In genomic region chr4:10974371-10974770, GRCh38 we compare ENCODE assay signal across 21 cellular contexts.
"Had no signal": no experiment of that assay in that cellular context is flagged by ENCODE, and none has a peak within 500 bp of the region (broad histone marks: within the 10 kb centered on the region; RNA-seq: fewer than 3 reads in every experiment).

No MANE protein-coding gene starts in this region.

- DNase-seq: activated CD4-positive, alpha-beta memory T cell treated with anti-CD3 and anti-CD28 coated beads, Interleukin-2, amount 10 ng/mL, durations not matched to agents 7 days and 5 days; activated CD4-positive, alpha-beta T cell treated with anti-CD3 and anti-CD28 coated beads, Interleukin-2, amount 10 ng/mL, durations not matched to agents 24 days and 14 days; activated T-cell treated with anti-CD3 and anti-CD28 coated beads for 4 hours; colonic mucosa; dorsolateral prefrontal cortex; effector memory CD8-positive, alpha-beta T cell; heart left ventricle; islet precursor cell; left colon; mesendoderm; mucosa of descending colon; naive thymus-derived CD4-positive, alpha-beta T cell; retina; spleen; stimulated activated CD4-positive, alpha-beta T cell treated with anti-CD3 and anti-CD28 coated beads, Interleukin-4, amount 100 ng/mL, for 1 hour; tibial artery had no signal

- H3K36me3 Mint-ChIP-seq: activated naive CD4-positive, alpha-beta T cell treated with anti-CD3 and anti-CD28 coated beads, Interleukin-2, amount 50 U/mL, for 72 hours; naive thymus-derived CD4-positive, alpha-beta T cell had no signal

- H3K27me3 Mint-ChIP-seq: activated CD4-positive, alpha-beta memory T cell treated with anti-CD3 and anti-CD28 coated beads, Interleukin-2, amount 10 ng/mL, durations not matched to agents 7 days and 5 days; activated CD4-positive, alpha-beta T cell treated with anti-CD3 and anti-CD28 coated beads, Interleukin-2, amount 10 ng/mL, durations not matched to agents 24 days and 14 days; effector memory CD8-positive, alpha-beta T cell had no signal

- H3K4me3 Mint-ChIP-seq: activated CD4-positive, alpha-beta memory T cell treated with anti-CD3 and anti-CD28 coated beads, Interleukin-2, amount 10 ng/mL, durations not matched to agents 7 days and 5 days; activated CD4-positive, alpha-beta T cell treated with anti-CD3 and anti-CD28 coated beads, Interleukin-2, amount 10 ng/mL, durations not matched to agents 24 days and 14 days; activated T-helper 1 cell treated with anti-CD3 and anti-CD28 coated beads, Interleukin-12 subunit alpha, Interleukin-12 subunit beta, Interleukin-2, Interleukin-4 antibody, amounts not matched to agents 30 ng/mL and 10 ng/mL and 1 ng/mL, durations not matched to agents 14 hours and 24 hours and 36 hours; effector memory CD8-positive, alpha-beta T cell; naive thymus-derived CD4-positive, alpha-beta T cell; stimulated activated naive CD8-positive, alpha-beta T cell treated with anti-CD3 and anti-CD28 coated beads, Interleukin-15, amount 100 ng/mL, for 72 hours had no signal

- H3K27ac Mint-ChIP-seq: activated CD4-positive, alpha-beta memory T cell treated with anti-CD3 and anti-CD28 coated beads, Interleukin-2, amount 10 ng/mL, durations not matched to agents 7 days and 5 days; activated CD4-positive, alpha-beta T cell treated with anti-CD3 and anti-CD28 coated beads, Interleukin-2, amount 10 ng/mL, durations not matched to agents 24 days and 14 days; activated T-helper 1 cell treated with anti-CD3 and anti-CD28 coated beads, Interleukin-12 subunit alpha, Interleukin-12 subunit beta, Interleukin-2, Interleukin-4 antibody, amounts not matched to agents 30 ng/mL and 10 ng/mL and 1 ng/mL, durations not matched to agents 14 hours and 24 hours and 36 hours; effector memory CD8-positive, alpha-beta T cell; naive thymus-derived CD4-positive, alpha-beta T cell; progenitor cell of endocrine pancreas had no signal

- H3K4me1 Mint-ChIP-seq: activated CD4-positive, alpha-beta memory T cell treated with anti-CD3 and anti-CD28 coated beads, Interleukin-2, amount 10 ng/mL, durations not matched to agents 7 days and 5 days; activated CD4-positive, alpha-beta T cell treated with anti-CD3 and anti-CD28 coated beads, Interleukin-2, amount 10 ng/mL, durations not matched to agents 24 days and 14 days; naive thymus-derived CD4-positive, alpha-beta T cell; stimulated activated naive CD8-positive, alpha-beta T cell treated with anti-CD3 and anti-CD28 coated beads, Interleukin-15, amount 100 ng/mL, for 72 hours had no signal

- H3K27me3 ChIP-seq: colonic mucosa, spleen, tibial artery had no signal

- H3K27ac ChIP-seq: colonic mucosa, dorsolateral prefrontal cortex, heart left ventricle, spleen, tibial artery had no signal

- H3K9me3 Mint-ChIP-seq: activated CD4-positive, alpha-beta memory T cell treated with anti-CD3 and anti-CD28 coated beads, Interleukin-2, amount 10 ng/mL, durations not matched to agents 7 days and 5 days; effector memory CD8-positive, alpha-beta T cell had no signal

- H3K4me1 ChIP-seq: colonic mucosa, heart left ventricle, tibial artery had no signal

- ATAC-seq: activated CD4-positive, CD25-positive, alpha-beta regulatory T cell treated with anti-CD3 and anti-CD28 coated beads, Interleukin-2, amount 50 U/mL, for 24 hours; effector memory CD8-positive, alpha-beta T cell; heart left ventricle; left colon; mucosa of descending colon; naive thymus-derived CD4-positive, alpha-beta T cell; stimulated activated naive CD8-positive, alpha-beta T cell treated with anti-CD3 and anti-CD28 coated beads, Interleukin-15, amount 100 ng/mL, for 72 hours had no signal
